In the genomic region with DNA sequence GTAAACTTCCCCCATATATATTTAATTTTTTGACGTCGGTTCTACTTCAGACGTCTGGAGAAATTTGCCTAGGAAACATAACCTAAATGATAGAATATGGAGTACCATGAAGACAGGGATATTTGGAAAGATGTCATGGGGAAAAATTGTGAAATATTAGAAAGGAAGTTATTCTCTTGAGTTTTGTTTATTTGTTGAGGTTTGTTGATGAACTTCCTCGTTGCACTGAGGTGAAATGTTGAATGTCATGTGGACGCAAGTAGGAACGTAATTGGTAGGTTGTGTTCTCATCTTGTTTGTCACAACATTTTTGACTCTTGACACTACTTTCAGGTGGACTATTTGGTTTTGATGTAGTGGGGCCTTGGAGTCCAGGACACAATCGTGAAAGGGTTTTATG, we compare ENCODE assay signal across 9 cellular contexts. TPM values are rescaled to one million over a fixed set of nuclear protein-coding genes. Genes with fewer than 3 reads are reported as not detected.
DNase-seq lines count a peak whose midpoint lies in the region; ATAC-seq, FAIRE-seq and TF ChIP-seq lines count a peak whose summit lies in the region.
"Had no signal": no experiment of that assay in that cellular context is flagged by ENCODE, and none has a peak within 500 bp of the region (broad histone marks: within the 10 kb centered on the region; RNA-seq: fewer than 3 reads in every experiment).

No MANE protein-coding gene starts in this region.

- H3K9me3 Mint-ChIP-seq in CD14-positive monocyte (peaks cover 0 to under 1% (median 0%) of the 10 kb centered on the region in 7 donors), naive B cell (peaks cover 0 to 4% (median 0%) of the 10 kb centered on the region in 7 donors)

- H3K4me3 ChIP-seq in Jurkat, Clone E6-1 (ENCODE audit: low read length) = peak overlapping the region; percentile 70
- H3K4me3 ChIP-seq in choroid plexus epithelial cell (ENCODE audit: low read depth, low read length) = peak overlapping the region; percentile 80

- peaks cover 7 to 8% of the 10 kb centered on the region in 2 donors for H3K36me3 Mint-ChIP-seq in CD14-positive monocyte
- H3K36me3 Mint-ChIP-seq in naive B cell = no peaks in the 10 kb centered on the region

- H3K4me1 Mint-ChIP-seq in CD14-positive monocyte (peaks cover 60% of the 10 kb centered on the region), naive B cell (peaks cover 19 to 28% (median 25%) of the 10 kb centered on the region in 3 donors)

- ATAC-seq in naive B cell (ENCODE audit: low read depth in 2 of 2) (no peak), HG02884 (IDR thresholded peaks at IDR 0.05; ENCODE audit: unreplicated experiment) (no peak), left colon (no peak)

- FAIRE-seq in urothelium cell line (lab: Jason Lieb, UNC) = no peak

- no peak for TF ChIP-seq CTCF in CD14-positive monocyte (IDR thresholded peaks at IDR 0.05)
- TF ChIP-seq CTCF in choroid plexus epithelial cell (conservative IDR thresholded peaks at IDR 0.05; ENCODE audit: low read depth, low read length) = no peak

- H3K4me3 Mint-ChIP-seq in CD14-positive monocyte (peak overlapping the region; percentile 88 to 93), naive B cell (peak overlapping the region in 6 of 8 donors; percentile 80 to 91 (median 86))

- H3K27me3 Mint-ChIP-seq in CD14-positive monocyte (ENCODE audit: low read depth in 3 of 3) = peaks cover 0 to 7% (median 5%) of the 10 kb centered on the region in 3 donors
- no peaks in the 10 kb centered on the region for H3K27me3 Mint-ChIP-seq in naive B cell

- DNase-seq in CD14-positive monocyte (ENCODE audit: low spot score) (no peak), choroid plexus epithelial cell (ENCODE audit: low read depth) (peak; percentile 66), naive B cell (no peak), left colon (no peak), urothelium cell line (ENCODE audit: low spot score) (no peak), NCI-H1048 (lab: John Stamatoyannopoulos, UW) (no peak)
- DNase-seq in Jurkat, Clone E6-1 (ENCODE audit: low read depth, low spot score) = no peak
- DNase-seq: NCI-H2081 treated with DMSO at 0.1 percent for 48 hours had no signal

- H3K27ac Mint-ChIP-seq in CD14-positive monocyte (peak overlapping the region; percentile 85 to 94 (median 90)), naive B cell (peak overlapping the region in 2 of 6 donors; percentile 63 to 92)

- intact Hi-C loops in CD14-positive monocyte (cut with micrococcal nuclease) = loop anchor here in 1 of 2 donors (10.0 kb wide), 1 partner anchor 407 kb away; a partner anchor contains a TSS
- intact Hi-C loops in left colon (cut with DNase I, micrococcal nuclease) = loop anchor here in 1 of 2 donors (5.0 kb wide), 1 partner anchor 70 kb away; a partner anchor contains a TSS

RNA-seq across cellular contexts. Expression of a gene that starts 1.3 kb away (rescaled TPM):
- polyA plus RNA-seq in CD14-positive monocyte = 10 to 100 TPM; 32.9 to 34.5 TPM
- polyA plus RNA-seq in Jurkat, Clone E6-1 (2012; ENCODE audit: insufficient read depth, insufficient read length) = 20.8 TPM
- polyA plus RNA-seq in naive B cell (ENCODE audit: low read depth in 6 of 6) = 10 to 100 TPM in 1 of 6 donors, 1 to 10 TPM in 5; 2.9 to 11.4 (median 5.8) TPM
- 10 to 100 TPM; 23.9 to 39.0 TPM for total RNA-seq in left colon
